In genomic region chr10:46443422-46443821, GRCh38 we compare ENCODE assay signal across 8 cellular contexts. TPM values are rescaled to one million over a fixed set of nuclear protein-coding genes. Genes with fewer than 3 reads are reported as not detected.
"Had no signal": no experiment of that assay in that cellular context is flagged by ENCODE, and none has a peak within 500 bp of the region (broad histone marks: within the 10 kb centered on the region; RNA-seq: fewer than 3 reads in every experiment).

No MANE protein-coding gene starts in this region.

RNA-seq across cellular contexts. Expression of gene NPY4R, which starts 22.3 kb away (rescaled TPM):
- total RNA-seq: LHCN-M2, MCF 10A, NCI-H460, OCI-LY7, Right ventricle myocardium inferior, RPMI7951, SJCRH30, SK-MEL-5 had no signal
